ENCODE assay signal across 24 cellular contexts in genomic region chrX:135388841-135389240, GRCh38.
"Had no signal": no experiment of that assay in that cellular context is flagged by ENCODE, and none has a peak within 500 bp of the region (broad histone marks: within the 10 kb centered on the region; RNA-seq: fewer than 3 reads in every experiment).

No MANE protein-coding gene starts in this region.

- FAIRE-seq: endothelial cell of umbilical vein, islet of Langerhans, keratinocyte had no signal

- H3K27me3 ChIP-seq: esophagus squamous epithelium, gastrocnemius medialis, heart right ventricle, left lung had no signal

- H3K27ac ChIP-seq: coronary artery, dorsolateral prefrontal cortex, esophagus squamous epithelium, gastrocnemius medialis, heart right ventricle, left lung, lower lobe of right lung had no signal

- ATAC-seq: esophagus mucosa; gastrocnemius medialis; heart right ventricle; left cardiac atrium; left lung; left ventricle myocardium superior; lower lobe of right lung; mucosa of descending colon; naive thymus-derived CD4-positive, alpha-beta T cell; natural killer cell had no signal

- H3K36me3 ChIP-seq: esophagus squamous epithelium, gastrocnemius medialis, heart right ventricle, left lung, lower lobe of right lung had no signal

- H3K4me3 ChIP-seq: coronary artery, dorsolateral prefrontal cortex, esophagus squamous epithelium, gastrocnemius medialis, heart right ventricle, left lung, lower lobe of right lung, mucosa of descending colon had no signal

- H3K9me3 ChIP-seq: esophagus squamous epithelium, gastrocnemius medialis, heart right ventricle, left lung, lower lobe of right lung, mucosa of descending colon had no signal

- H3K4me1 ChIP-seq: esophagus squamous epithelium, gastrocnemius medialis, left lung, lower lobe of right lung had no signal

- DNase-seq: dorsolateral prefrontal cortex; effector CD4-positive, alpha-beta T cell; effector memory CD4-positive, alpha-beta T cell; erythroblast; esophagus squamous epithelium; foreskin melanocyte; gastrocnemius medialis; glutamatergic neuron; head of caudate nucleus; heart right ventricle; hippocampal formation; left cardiac atrium; left lung; left ventricle myocardium superior; lower lobe of right lung; mesenchymal stem cell; mucosa of descending colon; naive thymus-derived CD4-positive, alpha-beta T cell; natural killer cell had no signal
